In genomic region chr1:16642025-16642966, GRCh38 we compare ENCODE assay signal across 9 cellular contexts. TPM values are rescaled to one million over a fixed set of nuclear protein-coding genes. Genes with fewer than 3 reads are reported as not detected.
A peak's percentile ranks its signal among the peaks of the same experiment; 100 is the strongest.
DNase-seq lines count a peak whose midpoint lies in the region; ATAC-seq and TF ChIP-seq lines count a peak whose summit lies in the region.
"Not testable (repeated sequence)": the region's sequence is repeated elsewhere in the genome, so short reads cannot be mapped to it uniquely, and the experiment has no call there.
"Had no signal": no experiment of that assay in that cellular context is flagged by ENCODE, and none has a peak within 500 bp of the region (broad histone marks: within the 10 kb centered on the region; RNA-seq: fewer than 3 reads in every experiment).

No MANE protein-coding gene starts in this region.

- not testable (repeated sequence) for TF ChIP-seq POLR2A in upper lobe of left lung (IDR thresholded peaks at IDR 0.05)

- not testable (repeated sequence) for H3K27me3 ChIP-seq in upper lobe of left lung

- not testable (repeated sequence) for H3K4me3 Mint-ChIP-seq in activated B cell treated with CpG ODN at 0.5 μM for 24 hours; activated T-helper 1 cell treated with anti-CD3 and anti-CD28 coated beads, Interleukin-12 subunit alpha, Interleukin-12 subunit beta, Interleukin-2, Interleukin-4 antibody, amounts not matched to agents 30 ng/mL and 10 ng/mL and 1 ng/mL, durations not matched to agents 14 hours and 24 hours and 36 hours; central memory CD8-positive, alpha-beta T cell

- not testable (repeated sequence) for H3K36me3 ChIP-seq in upper lobe of left lung

- not testable (repeated sequence) for H3K9me3 Mint-ChIP-seq in activated B cell treated with CpG ODN at 0.5 μM for 24 hours; activated T-helper 1 cell treated with anti-CD3 and anti-CD28 coated beads, Interleukin-12 subunit alpha, Interleukin-12 subunit beta, Interleukin-2, Interleukin-4 antibody, amounts not matched to agents 30 ng/mL and 10 ng/mL and 1 ng/mL, durations not matched to agents 14 hours and 24 hours and 36 hours; central memory CD8-positive, alpha-beta T cell

- intact Hi-C loops in activated B cell treated with CpG ODN at 0.5 μM for 24 hours (cut with micrococcal nuclease); activated T-helper 1 cell treated with anti-CD3 and anti-CD28 coated beads, Interleukin-12 subunit alpha, Interleukin-12 subunit beta, Interleukin-2, Interleukin-4 antibody, amounts not matched to agents 30 ng/mL and 10 ng/mL and 1 ng/mL, durations not matched to agents 14 hours and 24 hours and 36 hours (cut with micrococcal nuclease); left ventricle myocardium superior (cut with micrococcal nuclease); sciatic nerve (cut with DNase I): not testable (repeated sequence)

- POLR2A ChIA-PET in activated B cell treated with CpG ODN at 0.5 μM for 24 hours (lab: Charles Lee) = interaction anchor here (0.7 to 1.1 kb wide), 2 partner anchors 21 to 29 kb away, joined by 3 read pairs; partner anchors contain the start of gene NBPF1

- not testable (repeated sequence) for H3K27ac Mint-ChIP-seq in activated B cell treated with CpG ODN at 0.5 μM for 24 hours; activated T-helper 1 cell treated with anti-CD3 and anti-CD28 coated beads, Interleukin-12 subunit alpha, Interleukin-12 subunit beta, Interleukin-2, Interleukin-4 antibody, amounts not matched to agents 30 ng/mL and 10 ng/mL and 1 ng/mL, durations not matched to agents 14 hours and 24 hours and 36 hours; central memory CD8-positive, alpha-beta T cell (ENCODE audit: low read depth)

- H3K4me1 ChIP-seq in upper lobe of left lung = peaks cover 22 to 47% (median 26%) of the 10 kb centered on the region in 4 donors

- DNase-seq in Daoy (ENCODE audit: low read depth) = peak; percentile 1
- peak; percentile 26 for DNase-seq in activated B cell treated with CpG ODN at 0.5 μM for 24 hours
- peak; percentile 5 for DNase-seq in activated T-helper 1 cell treated with anti-CD3 and anti-CD28 coated beads, Interleukin-12 subunit alpha, Interleukin-12 subunit beta, Interleukin-2, Interleukin-4 antibody, amounts not matched to agents 30 ng/mL and 10 ng/mL and 1 ng/mL, durations not matched to agents 14 hours and 24 hours and 36 hours (ENCODE audit: low spot score)
- DNase-seq in central memory CD8-positive, alpha-beta T cell (ENCODE audit: low spot score in 2 of 2) = peak; percentile 10 to 13
- DNase-seq in left ventricle myocardium superior = peak; percentile 26
- peak; percentile 80 for DNase-seq in mucosa of gallbladder (ENCODE audit: low spot score)
- DNase-seq in sciatic nerve (ENCODE audit: low spot score) = peak; percentile 57
- DNase-seq in upper lobe of left lung = peak; percentile 20 to 58

- not testable (repeated sequence) for H3K27ac ChIP-seq in upper lobe of left lung

- H3K27me3 Mint-ChIP-seq in activated B cell treated with CpG ODN at 0.5 μM for 24 hours; activated T-helper 1 cell treated with anti-CD3 and anti-CD28 coated beads, Interleukin-12 subunit alpha, Interleukin-12 subunit beta, Interleukin-2, Interleukin-4 antibody, amounts not matched to agents 30 ng/mL and 10 ng/mL and 1 ng/mL, durations not matched to agents 14 hours and 24 hours and 36 hours (ENCODE audit: insufficient read depth); central memory CD8-positive, alpha-beta T cell: not testable (repeated sequence)

- TF ChIP-seq EP300 in upper lobe of left lung (IDR thresholded peaks at IDR 0.05) = not testable (repeated sequence)

- H3K4me1 Mint-ChIP-seq in activated B cell treated with CpG ODN at 0.5 μM for 24 hours; activated T-helper 1 cell treated with anti-CD3 and anti-CD28 coated beads, Interleukin-12 subunit alpha, Interleukin-12 subunit beta, Interleukin-2, Interleukin-4 antibody, amounts not matched to agents 30 ng/mL and 10 ng/mL and 1 ng/mL, durations not matched to agents 14 hours and 24 hours and 36 hours (ENCODE audit: low read depth); central memory CD8-positive, alpha-beta T cell: not testable (repeated sequence)

- 75 to 81% methylated on average over 7 to 8 of the region's 9 CpGs for WGBS in upper lobe of left lung, 2 donors

- H3K36me3 Mint-ChIP-seq in activated B cell treated with CpG ODN at 0.5 μM for 24 hours (ENCODE audit: low read depth); activated T-helper 1 cell treated with anti-CD3 and anti-CD28 coated beads, Interleukin-12 subunit alpha, Interleukin-12 subunit beta, Interleukin-2, Interleukin-4 antibody, amounts not matched to agents 30 ng/mL and 10 ng/mL and 1 ng/mL, durations not matched to agents 14 hours and 24 hours and 36 hours (ENCODE audit: low read depth); central memory CD8-positive, alpha-beta T cell (ENCODE audit: insufficient read depth): not testable (repeated sequence)

- CTCF ChIA-PET in activated B cell treated with CpG ODN at 0.5 μM for 24 hours (lab: Charles Lee) = interaction anchor here (1.0 kb wide), 1 partner anchor 17 kb away, joined by 3 read pairs; no protein-coding TSS in a partner anchor

- not testable (repeated sequence) for ATAC-seq in activated B cell treated with CpG ODN at 0.5 μM for 24 hours (ENCODE audit: low read depth); central memory CD8-positive, alpha-beta T cell (replicated peaks; ENCODE audit: extremely low read depth, poor library complexity, severe bottlenecking); left ventricle myocardium superior; sciatic nerve; upper lobe of left lung (ENCODE audit: low FRiP score in 2 of 2)

- not testable (repeated sequence) for H3K9me3 ChIP-seq in upper lobe of left lung

- TF ChIP-seq CTCF in activated B cell treated with CpG ODN at 0.5 μM for 24 hours (IDR thresholded peaks at IDR 0.05); upper lobe of left lung (IDR thresholded peaks at IDR 0.05): not testable (repeated sequence)

- H3K4me3 ChIP-seq in upper lobe of left lung = not testable (repeated sequence)

RNA-seq across cellular contexts. Expression of gene RNU1-3, which starts 24.5 kb away (rescaled TPM):
- 306 and 832 TPM in 2 replicates for total RNA-seq in Daoy (2014; rRNA removed; shearing (Covaris generic))
- total RNA-seq in activated B cell treated with CpG ODN at 0.5 μM for 24 hours (3,526 and 4,195 TPM in 2 replicates), left ventricle myocardium superior (4,234 TPM), mucosa of gallbladder (1,358 TPM), sciatic nerve (13,769 TPM), upper lobe of left lung (over 10,000 TPM in 1 of 6 donors, 1,000 to 10,000 TPM in 2, under 1 TPM in 3; under 0.01 to 14,413 (median 1,360) TPM)
- 2,178 and 3,041 TPM in 2 replicates for total RNA-seq in activated T-helper 1 cell treated with anti-CD3 and anti-CD28 coated beads, Interleukin-12 subunit alpha, Interleukin-12 subunit beta, Interleukin-2, Interleukin-4 antibody, amounts not matched to agents 30 ng/mL and 10 ng/mL and 1 ng/mL, durations not matched to agents 14 hours and 24 hours and 36 hours
- total RNA-seq: H4 had no signal

RNA-seq across cellular contexts. Expression of gene NBPF1, which starts 28.9 kb away (rescaled TPM):
- 41.5 and 42.2 TPM in 2 replicates for total RNA-seq in Daoy (2014; rRNA removed; shearing (Covaris generic))
- total RNA-seq in activated B cell treated with CpG ODN at 0.5 μM for 24 hours = 20.0 and 20.2 TPM in 2 replicates
- total RNA-seq in activated T-helper 1 cell treated with anti-CD3 and anti-CD28 coated beads, Interleukin-12 subunit alpha, Interleukin-12 subunit beta, Interleukin-2, Interleukin-4 antibody, amounts not matched to agents 30 ng/mL and 10 ng/mL and 1 ng/mL, durations not matched to agents 14 hours and 24 hours and 36 hours = 4.4 and 6.1 TPM in 2 replicates
- 12.2 TPM for total RNA-seq in left ventricle myocardium superior
- total RNA-seq in mucosa of gallbladder = 64.2 TPM
- 40.4 TPM for total RNA-seq in sciatic nerve
- 10 to 100 TPM; 31.6 to 81.7 (median 34.3) TPM for total RNA-seq in upper lobe of left lung

Comparison
In these comparisons a context has a peak if more than half of its experiments do, and no peak if none do; other contexts are left out.
1. DNase-seq: peak in every context shown above with its lines; median percentile 80 in mucosa of gallbladder; 57 in sciatic nerve; 39 in upper lobe of left lung; 26 in activated B cell treated with CpG ODN at 0.5 μM for 24 hours; 26 in left ventricle myocardium superior; 12 in central memory CD8-positive, alpha-beta T cell; 5 in activated T-helper 1 cell treated with anti-CD3 and anti-CD28 coated beads, Interleukin-12 subunit alpha, Interleukin-12 subunit beta, Interleukin-2, Interleukin-4 antibody, amounts not matched to agents 30 ng/mL and 10 ng/mL and 1 ng/mL, durations not matched to agents 14 hours and 24 hours and 36 hours; 1 in Daoy.